ENCODE assay signal across 8 cellular contexts in the genomic region with DNA sequence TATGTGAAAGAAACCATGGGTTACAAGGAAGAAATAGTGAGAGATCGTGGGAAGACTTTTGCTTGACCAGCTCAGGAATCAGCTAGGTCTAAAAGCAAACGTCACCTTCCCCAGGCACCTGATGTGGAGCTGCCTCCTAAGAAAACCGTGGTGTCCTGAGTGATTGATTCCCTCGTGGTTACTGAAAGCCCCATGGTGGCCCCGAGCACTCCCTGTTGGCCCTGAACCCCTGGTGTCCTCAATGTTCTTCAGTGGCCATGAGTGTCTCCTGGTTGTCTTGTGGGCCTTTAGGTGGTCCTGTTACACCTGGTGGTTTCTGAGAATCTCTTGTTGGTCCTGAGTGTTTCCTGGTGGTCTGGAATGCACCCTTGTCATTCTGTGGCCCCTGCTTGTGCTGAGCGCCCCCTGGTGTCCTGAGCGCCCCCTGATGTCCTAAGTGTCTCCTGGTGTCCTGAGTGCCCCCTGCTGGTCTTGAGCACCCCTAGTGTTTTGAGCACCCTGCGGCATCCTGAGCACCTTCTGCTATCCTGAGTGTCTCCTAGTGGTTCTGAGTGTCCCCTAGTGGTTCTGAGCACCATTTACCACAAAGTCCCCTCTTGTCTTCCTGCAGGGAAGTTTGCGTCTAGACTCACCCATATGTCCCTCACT.
DNase-seq lines count a peak whose midpoint lies in the region; ATAC-seq, FAIRE-seq and TF ChIP-seq lines count a peak whose summit lies in the region.

No MANE protein-coding gene starts in this region.

- peak; percentile 35 for TF ChIP-seq CTCF in endodermal cell (conservative IDR thresholded peaks at IDR 0.05)

- H3K27ac ChIP-seq in endodermal cell (ENCODE audit: low read depth, low read length), result no peak overlapping the region

- no peak overlapping the region for H3K9ac ChIP-seq in endodermal cell (ENCODE audit: extremely low read depth, low read length, poor library complexity, severe bottlenecking)

- TF ChIP-seq POLR2A in GM12891 (IDR thresholded peaks at IDR 0.05; ENCODE audit: low read depth, low read length), result no peak

- FAIRE-seq in GM12891 (lab: Jason Lieb, UNC), result peak; percentile 85

- H3K9me3 ChIP-seq in endodermal cell (ENCODE audit: control insufficient read depth, low read length), result peaks cover 84% of the 10 kb centered on the region

- ATAC-seq in GM21825 (IDR thresholded peaks at IDR 0.05; ENCODE audit: unreplicated experiment) (no peak), HG02970 (IDR thresholded peaks at IDR 0.05; ENCODE audit: low FRiP score, unreplicated experiment) (no peak)

- H3K4me3 Mint-ChIP-seq in endodermal cell, result no peak overlapping the region

- H3K4me1 ChIP-seq in endodermal cell (ENCODE audit: control insufficient read depth, insufficient read depth, low read length), result no peaks in the 10 kb centered on the region

- no peaks in the 10 kb centered on the region for H3K36me3 Mint-ChIP-seq in endodermal cell (ENCODE audit: low read depth)

- no peaks in the 10 kb centered on the region for H3K27me3 Mint-ChIP-seq in endodermal cell (ENCODE audit: insufficient read depth)

- peak; percentile 19 for DNase-seq in GM12891 (ENCODE audit: insufficient read length, low spot score)
- peak; percentile 31 to 32 for DNase-seq in Kasumi-1 (lab: John Stamatoyannopoulos, UW)
- peak; percentile 61 for DNase-seq in activated CD4-positive, CD25-positive, alpha-beta regulatory T cell treated with anti-CD3 and anti-CD28 coated beads, Interleukin-2, amount 50 U/mL, for 72 hours
- DNase-seq in endodermal cell, result peak; percentile 51
- peak; percentile 83 to 85 for DNase-seq in stimulated activated CD4-positive, alpha-beta T cell treated with anti-CD3 and anti-CD28 coated beads, Interleukin-4, amount 100 ng/mL, for 4 hours
- DNase-seq in dedifferentiated amniotic fluid mesenchymal stem cell (ENCODE audit: extremely low spot score), result no peak

- no peaks in the 10 kb centered on the region for H3K27me3 ChIP-seq in endodermal cell (ENCODE audit: control insufficient read depth, insufficient read depth, low read length, poor library complexity, severe bottlenecking)

- H3K36me3 ChIP-seq in endodermal cell (ENCODE audit: control insufficient read depth, insufficient read depth, low read length), result no peaks in the 10 kb centered on the region

- no peaks in the 10 kb centered on the region for H3K4me1 Mint-ChIP-seq in endodermal cell

- peaks cover 85% of the 10 kb centered on the region for H3K9me3 Mint-ChIP-seq in endodermal cell

- WGBS in endodermal cell (ENCODE audit: insufficient coverage in 1 of 2, insufficient read length in 1 of 2), 2 experiments, result 64 to 83% methylated on average over 1 to 9 of the region's 9 CpGs

- no peak overlapping the region for H3K4me3 ChIP-seq in endodermal cell (ENCODE audit: low read length)

- H3K27ac Mint-ChIP-seq in endodermal cell, result no peak overlapping the region

TF ChIP-seq in GM12891, 5 proteins besides CTCF, POLR2A, EP300 and RAD21:
- TF ChIP-seq SPI1 (IDR thresholded peaks at IDR 0.05; ENCODE audit: low read depth, low read length), result no peak
- TF ChIP-seq POU2F2 (IDR thresholded peaks at IDR 0.05; ENCODE audit: low read depth, low read length), result no peak
- TF ChIP-seq PAX5 (IDR thresholded peaks at IDR 0.05; ENCODE audit: insufficient read depth, low read length, severe bottlenecking), result no peak
- no peak for TF ChIP-seq TAF1 (IDR thresholded peaks at IDR 0.05; ENCODE audit: low read depth, low read length)
- TF ChIP-seq POLR2AphosphoS5 (IDR thresholded peaks at IDR 0.05; ENCODE audit: low read depth, low read length), result no peak
